1 cellular context compared by ENCODE assay signal in the genomic region with DNA sequence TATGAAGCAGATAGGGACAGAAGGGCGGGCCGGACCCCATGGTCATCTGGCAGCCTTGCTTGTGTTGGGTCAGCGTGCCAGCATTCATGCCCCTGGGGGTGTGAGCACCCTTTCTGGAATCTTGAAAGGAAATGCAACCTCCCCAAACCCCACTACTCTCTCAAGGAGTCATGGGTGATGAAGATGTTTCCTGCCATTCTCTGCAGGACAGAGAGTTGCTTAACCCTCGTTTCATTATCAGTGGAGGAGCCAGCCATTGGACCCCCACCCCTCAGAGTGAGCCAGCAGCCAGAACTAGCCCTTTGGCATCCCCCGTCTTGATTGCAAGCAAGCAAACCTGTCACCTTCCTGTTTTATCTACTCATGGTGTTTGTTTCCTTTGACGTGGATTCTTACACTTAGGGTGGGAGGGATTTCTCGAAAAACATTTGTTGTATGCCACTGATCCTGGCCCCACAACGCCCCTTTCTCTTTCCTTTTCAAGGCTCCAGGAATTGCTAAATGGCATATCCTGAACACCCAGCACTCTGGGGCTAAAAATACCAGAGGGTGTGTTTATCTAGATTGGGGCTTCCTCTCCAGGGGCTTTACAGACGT.
TF ChIP-seq lines count a peak whose summit lies in the region.

No MANE protein-coding gene starts in this region.

TF ChIP-seq in GM23338, 12 proteins besides CTCF, POLR2A, EP300 and RAD21 (continued from another document):
- TF ChIP-seq, protein P1, sequence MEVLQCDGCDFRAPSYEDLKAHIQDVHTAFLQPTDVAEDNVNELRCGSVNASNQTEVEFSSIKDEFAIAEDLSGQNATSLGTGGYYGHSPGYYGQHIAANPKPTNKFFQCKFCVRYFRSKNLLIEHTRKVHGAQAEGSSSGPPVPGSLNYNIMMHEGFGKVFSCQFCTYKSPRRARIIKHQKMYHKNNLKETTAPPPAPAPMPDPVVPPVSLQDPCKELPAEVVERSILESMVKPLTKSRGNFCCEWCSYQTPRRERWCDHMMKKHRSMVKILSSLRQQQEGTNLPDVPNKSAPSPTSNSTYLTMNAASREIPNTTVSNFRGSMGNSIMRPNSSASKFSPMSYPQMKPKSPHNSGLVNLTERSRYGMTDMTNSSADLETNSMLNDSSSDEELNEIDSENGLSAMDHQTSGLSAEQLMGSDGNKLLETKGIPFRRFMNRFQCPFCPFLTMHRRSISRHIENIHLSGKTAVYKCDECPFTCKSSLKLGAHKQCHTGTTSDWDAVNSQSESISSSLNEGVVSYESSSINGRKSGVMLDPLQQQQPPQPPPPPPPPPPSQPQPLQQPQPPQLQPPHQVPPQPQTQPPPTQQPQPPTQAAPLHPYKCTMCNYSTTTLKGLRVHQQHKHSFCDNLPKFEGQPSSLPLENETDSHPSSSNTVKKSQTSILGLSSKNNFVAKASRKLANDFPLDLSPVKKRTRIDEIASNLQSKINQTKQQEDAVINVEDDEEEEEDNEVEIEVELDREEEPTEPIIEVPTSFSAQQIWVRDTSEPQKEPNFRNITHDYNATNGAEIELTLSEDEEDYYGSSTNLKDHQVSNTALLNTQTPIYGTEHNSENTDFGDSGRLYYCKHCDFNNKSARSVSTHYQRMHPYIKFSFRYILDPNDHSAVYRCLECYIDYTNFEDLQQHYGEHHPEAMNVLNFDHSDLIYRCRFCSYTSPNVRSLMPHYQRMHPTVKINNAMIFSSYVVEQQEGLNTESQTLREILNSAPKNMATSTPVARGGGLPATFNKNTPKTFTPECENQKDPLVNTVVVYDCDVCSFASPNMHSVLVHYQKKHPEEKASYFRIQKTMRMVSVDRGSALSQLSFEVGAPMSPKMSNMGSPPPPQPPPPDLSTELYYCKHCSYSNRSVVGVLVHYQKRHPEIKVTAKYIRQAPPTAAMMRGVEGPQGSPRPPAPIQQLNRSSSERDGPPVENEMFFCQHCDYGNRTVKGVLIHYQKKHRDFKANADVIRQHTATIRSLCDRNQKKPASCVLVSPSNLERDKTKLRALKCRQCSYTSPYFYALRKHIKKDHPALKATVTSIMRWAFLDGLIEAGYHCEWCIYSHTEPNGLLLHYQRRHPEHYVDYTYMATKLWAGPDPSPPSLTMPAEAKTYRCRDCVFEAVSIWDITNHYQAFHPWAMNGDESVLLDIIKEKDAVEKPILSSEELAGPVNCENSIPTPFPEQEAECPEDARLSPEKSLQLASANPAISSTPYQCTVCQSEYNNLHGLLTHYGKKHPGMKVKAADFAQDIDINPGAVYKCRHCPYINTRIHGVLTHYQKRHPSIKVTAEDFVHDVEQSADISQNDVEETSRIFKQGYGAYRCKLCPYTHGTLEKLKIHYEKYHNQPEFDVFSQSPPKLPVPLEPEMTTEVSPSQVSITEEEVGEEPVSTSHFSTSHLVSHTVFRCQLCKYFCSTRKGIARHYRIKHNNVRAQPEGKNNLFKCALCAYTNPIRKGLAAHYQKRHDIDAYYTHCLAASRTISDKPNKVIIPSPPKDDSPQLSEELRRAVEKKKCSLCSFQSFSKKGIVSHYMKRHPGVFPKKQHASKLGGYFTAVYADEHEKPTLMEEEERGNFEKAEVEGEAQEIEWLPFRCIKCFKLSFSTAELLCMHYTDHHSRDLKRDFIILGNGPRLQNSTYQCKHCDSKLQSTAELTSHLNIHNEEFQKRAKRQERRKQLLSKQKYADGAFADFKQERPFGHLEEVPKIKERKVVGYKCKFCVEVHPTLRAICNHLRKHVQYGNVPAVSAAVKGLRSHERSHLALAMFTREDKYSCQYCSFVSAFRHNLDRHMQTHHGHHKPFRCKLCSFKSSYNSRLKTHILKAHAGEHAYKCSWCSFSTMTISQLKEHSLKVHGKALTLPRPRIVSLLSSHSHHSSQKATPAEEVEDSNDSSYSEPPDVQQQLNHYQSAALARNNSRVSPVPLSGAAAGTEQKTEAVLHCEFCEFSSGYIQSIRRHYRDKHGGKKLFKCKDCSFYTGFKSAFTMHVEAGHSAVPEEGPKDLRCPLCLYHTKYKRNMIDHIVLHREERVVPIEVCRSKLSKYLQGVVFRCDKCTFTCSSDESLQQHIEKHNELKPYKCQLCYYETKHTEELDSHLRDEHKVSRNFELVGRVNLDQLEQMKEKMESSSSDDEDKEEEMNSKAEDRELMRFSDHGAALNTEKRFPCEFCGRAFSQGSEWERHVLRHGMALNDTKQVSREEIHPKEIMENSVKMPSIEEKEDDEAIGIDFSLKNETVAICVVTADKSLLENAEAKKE (CRISPR knock-in tag; IDR thresholded peaks at IDR 0.05), result no peak
- TF ChIP-seq POLR2AphosphoS5 (IDR thresholded peaks at IDR 0.05; ENCODE audit: low read depth), result no peak
- no peak for TF ChIP-seq NANOG (IDR thresholded peaks at IDR 0.05; ENCODE audit: borderline replicate concordance)
- TF ChIP-seq ETS1 (IDR thresholded peaks at IDR 0.05), result no peak
